24 cellular contexts compared by ENCODE assay signal in the genomic region with DNA sequence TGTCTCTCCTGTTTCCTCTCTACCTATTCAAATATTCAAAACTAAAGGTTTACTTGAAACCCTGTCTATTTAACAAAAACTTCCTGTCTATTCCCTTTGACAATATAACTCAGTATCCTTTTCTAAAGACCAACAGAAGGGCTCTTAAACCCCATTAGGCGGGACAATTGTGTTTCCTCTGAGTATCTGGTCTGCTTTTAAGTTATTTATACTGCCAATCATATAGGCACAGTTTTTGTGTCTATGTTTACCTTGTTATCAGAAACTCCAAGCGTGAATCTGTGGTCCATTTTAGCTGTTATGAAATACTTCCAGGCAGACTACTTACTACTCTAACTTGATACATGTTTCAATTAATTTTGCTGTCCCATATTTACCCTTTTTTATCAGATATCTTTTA.
DNase-seq lines count a peak whose midpoint lies in the region; ATAC-seq and FAIRE-seq lines count a peak whose summit lies in the region.
"Had no signal": no experiment of that assay in that cellular context is flagged by ENCODE, and none has a peak within 500 bp of the region (broad histone marks: within the 10 kb centered on the region; RNA-seq: fewer than 3 reads in every experiment).

No MANE protein-coding gene starts in this region.

- FAIRE-seq in colon (lab: Jason Lieb, UNC) = peak; percentile 33

- DNase-seq in DMS53 (lab: John Stamatoyannopoulos, UW) (peak; percentile 75), NCI-H1417 treated with DMSO at 0.1 percent for 48 hours (lab: John Stamatoyannopoulos, UW) (peak; percentile 73), NCI-H2227 (lab: John Stamatoyannopoulos, UW; ENCODE audit: unreplicated experiment) (peak; percentile 21), NCI-H524 (lab: John Stamatoyannopoulos, UW) (no peak)
- DNase-seq: activated CD4-positive, alpha-beta T cell treated with anti-CD3 and anti-CD28 coated beads for 4 hours; activated CD8-positive, alpha-beta memory T cell treated with anti-CD3 and anti-CD28 coated beads for 24 hours; activated effector memory CD4-positive, alpha-beta T cell treated with Interleukin-2 at 50 U/mL for 16 hours; activated naive CD8-positive, alpha-beta T cell treated with anti-CD3 and anti-CD28 coated beads, Interleukin-2, amount 10 ng/mL, durations not matched to agents 7 days and 5 days; BE2C; CD8-positive, alpha-beta memory T cell; cortex of kidney; foreskin fibroblast; GOT3; Kasumi-1; kidney glomerular epithelial cell; lower lobe of right lung; MV-4-11; natural killer cell; PC-3; stimulated activated CD8-positive, alpha-beta memory T cell treated with anti-CD3 and anti-CD28 coated beads, Interleukin-4, amount 100 ng/mL, for 48 hours had no signal

- ATAC-seq in GM18519 (IDR thresholded peaks at IDR 0.05; ENCODE audit: low FRiP score, unreplicated experiment) (no peak), HG03469 (IDR thresholded peaks at IDR 0.05; ENCODE audit: unreplicated experiment) (no peak)
- ATAC-seq: esophagus mucosa, lower lobe of right lung, natural killer cell, PC-3 had no signal

Comparison
In these comparisons a context has a peak if more than half of its experiments do, and no peak if none do; other contexts are left out.
1. DNase-seq: peak in DMS53 (single experiment), NCI-H1417 treated with DMSO at 0.1 percent for 48 hours (single experiment) and NCI-H2227 (single experiment); none in NCI-H524 (0 of 2).